In the genomic region with DNA sequence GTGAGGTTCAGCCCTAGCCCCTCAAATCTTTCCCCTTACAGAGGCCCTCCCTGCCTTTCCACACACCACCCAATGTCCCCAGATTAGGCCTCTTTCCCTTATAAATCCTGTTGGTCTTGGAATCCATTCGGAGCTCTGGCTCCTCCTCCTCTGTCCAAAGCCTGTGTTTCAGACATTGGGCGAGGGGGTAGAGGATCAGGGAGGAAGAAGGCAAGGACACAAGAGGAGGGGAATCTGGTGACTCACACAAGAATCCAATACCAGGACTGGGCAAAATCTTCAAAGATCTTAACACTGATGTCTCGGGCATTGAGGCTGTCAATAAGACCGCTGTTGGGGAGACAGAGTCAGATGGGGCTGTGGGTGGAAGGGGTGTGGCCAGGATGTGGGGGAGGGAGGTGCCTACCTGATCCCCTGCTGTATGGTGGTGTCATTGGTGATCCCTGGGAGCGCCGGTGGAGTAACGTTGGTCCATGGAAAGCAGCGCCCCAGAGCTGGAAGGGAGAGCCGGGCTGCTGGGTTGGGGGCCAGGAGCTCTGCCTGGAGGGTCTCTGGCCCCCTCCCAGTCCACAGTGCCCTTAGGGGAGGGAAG, we compare ENCODE assay signal across 1 cellular context.
TF ChIP-seq lines count a peak whose summit lies in the region.

No MANE protein-coding gene starts in this region.

TF ChIP-seq in GM23338, 12 proteins besides CTCF, POLR2A, EP300 and RAD21 (continued from another document):
- TF ChIP-seq, protein P1, sequence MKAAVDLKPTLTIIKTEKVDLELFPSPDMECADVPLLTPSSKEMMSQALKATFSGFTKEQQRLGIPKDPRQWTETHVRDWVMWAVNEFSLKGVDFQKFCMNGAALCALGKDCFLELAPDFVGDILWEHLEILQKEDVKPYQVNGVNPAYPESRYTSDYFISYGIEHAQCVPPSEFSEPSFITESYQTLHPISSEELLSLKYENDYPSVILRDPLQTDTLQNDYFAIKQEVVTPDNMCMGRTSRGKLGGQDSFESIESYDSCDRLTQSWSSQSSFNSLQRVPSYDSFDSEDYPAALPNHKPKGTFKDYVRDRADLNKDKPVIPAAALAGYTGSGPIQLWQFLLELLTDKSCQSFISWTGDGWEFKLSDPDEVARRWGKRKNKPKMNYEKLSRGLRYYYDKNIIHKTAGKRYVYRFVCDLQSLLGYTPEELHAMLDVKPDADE (IDR thresholded peaks at IDR 0.05) = no peak
- no peak for TF ChIP-seq ZNF331 (CRISPR knock-in tag; IDR thresholded peaks at IDR 0.05; ENCODE audit: low read depth)
- no peak for TF ChIP-seq JUNB (IDR thresholded peaks at IDR 0.05; ENCODE audit: unreplicated experiment)
- TF ChIP-seq, protein P2, sequence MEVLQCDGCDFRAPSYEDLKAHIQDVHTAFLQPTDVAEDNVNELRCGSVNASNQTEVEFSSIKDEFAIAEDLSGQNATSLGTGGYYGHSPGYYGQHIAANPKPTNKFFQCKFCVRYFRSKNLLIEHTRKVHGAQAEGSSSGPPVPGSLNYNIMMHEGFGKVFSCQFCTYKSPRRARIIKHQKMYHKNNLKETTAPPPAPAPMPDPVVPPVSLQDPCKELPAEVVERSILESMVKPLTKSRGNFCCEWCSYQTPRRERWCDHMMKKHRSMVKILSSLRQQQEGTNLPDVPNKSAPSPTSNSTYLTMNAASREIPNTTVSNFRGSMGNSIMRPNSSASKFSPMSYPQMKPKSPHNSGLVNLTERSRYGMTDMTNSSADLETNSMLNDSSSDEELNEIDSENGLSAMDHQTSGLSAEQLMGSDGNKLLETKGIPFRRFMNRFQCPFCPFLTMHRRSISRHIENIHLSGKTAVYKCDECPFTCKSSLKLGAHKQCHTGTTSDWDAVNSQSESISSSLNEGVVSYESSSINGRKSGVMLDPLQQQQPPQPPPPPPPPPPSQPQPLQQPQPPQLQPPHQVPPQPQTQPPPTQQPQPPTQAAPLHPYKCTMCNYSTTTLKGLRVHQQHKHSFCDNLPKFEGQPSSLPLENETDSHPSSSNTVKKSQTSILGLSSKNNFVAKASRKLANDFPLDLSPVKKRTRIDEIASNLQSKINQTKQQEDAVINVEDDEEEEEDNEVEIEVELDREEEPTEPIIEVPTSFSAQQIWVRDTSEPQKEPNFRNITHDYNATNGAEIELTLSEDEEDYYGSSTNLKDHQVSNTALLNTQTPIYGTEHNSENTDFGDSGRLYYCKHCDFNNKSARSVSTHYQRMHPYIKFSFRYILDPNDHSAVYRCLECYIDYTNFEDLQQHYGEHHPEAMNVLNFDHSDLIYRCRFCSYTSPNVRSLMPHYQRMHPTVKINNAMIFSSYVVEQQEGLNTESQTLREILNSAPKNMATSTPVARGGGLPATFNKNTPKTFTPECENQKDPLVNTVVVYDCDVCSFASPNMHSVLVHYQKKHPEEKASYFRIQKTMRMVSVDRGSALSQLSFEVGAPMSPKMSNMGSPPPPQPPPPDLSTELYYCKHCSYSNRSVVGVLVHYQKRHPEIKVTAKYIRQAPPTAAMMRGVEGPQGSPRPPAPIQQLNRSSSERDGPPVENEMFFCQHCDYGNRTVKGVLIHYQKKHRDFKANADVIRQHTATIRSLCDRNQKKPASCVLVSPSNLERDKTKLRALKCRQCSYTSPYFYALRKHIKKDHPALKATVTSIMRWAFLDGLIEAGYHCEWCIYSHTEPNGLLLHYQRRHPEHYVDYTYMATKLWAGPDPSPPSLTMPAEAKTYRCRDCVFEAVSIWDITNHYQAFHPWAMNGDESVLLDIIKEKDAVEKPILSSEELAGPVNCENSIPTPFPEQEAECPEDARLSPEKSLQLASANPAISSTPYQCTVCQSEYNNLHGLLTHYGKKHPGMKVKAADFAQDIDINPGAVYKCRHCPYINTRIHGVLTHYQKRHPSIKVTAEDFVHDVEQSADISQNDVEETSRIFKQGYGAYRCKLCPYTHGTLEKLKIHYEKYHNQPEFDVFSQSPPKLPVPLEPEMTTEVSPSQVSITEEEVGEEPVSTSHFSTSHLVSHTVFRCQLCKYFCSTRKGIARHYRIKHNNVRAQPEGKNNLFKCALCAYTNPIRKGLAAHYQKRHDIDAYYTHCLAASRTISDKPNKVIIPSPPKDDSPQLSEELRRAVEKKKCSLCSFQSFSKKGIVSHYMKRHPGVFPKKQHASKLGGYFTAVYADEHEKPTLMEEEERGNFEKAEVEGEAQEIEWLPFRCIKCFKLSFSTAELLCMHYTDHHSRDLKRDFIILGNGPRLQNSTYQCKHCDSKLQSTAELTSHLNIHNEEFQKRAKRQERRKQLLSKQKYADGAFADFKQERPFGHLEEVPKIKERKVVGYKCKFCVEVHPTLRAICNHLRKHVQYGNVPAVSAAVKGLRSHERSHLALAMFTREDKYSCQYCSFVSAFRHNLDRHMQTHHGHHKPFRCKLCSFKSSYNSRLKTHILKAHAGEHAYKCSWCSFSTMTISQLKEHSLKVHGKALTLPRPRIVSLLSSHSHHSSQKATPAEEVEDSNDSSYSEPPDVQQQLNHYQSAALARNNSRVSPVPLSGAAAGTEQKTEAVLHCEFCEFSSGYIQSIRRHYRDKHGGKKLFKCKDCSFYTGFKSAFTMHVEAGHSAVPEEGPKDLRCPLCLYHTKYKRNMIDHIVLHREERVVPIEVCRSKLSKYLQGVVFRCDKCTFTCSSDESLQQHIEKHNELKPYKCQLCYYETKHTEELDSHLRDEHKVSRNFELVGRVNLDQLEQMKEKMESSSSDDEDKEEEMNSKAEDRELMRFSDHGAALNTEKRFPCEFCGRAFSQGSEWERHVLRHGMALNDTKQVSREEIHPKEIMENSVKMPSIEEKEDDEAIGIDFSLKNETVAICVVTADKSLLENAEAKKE (CRISPR knock-in tag; IDR thresholded peaks at IDR 0.05) = no peak
- TF ChIP-seq POLR2AphosphoS5 (IDR thresholded peaks at IDR 0.05; ENCODE audit: low read depth) = no peak
- no peak for TF ChIP-seq NANOG (IDR thresholded peaks at IDR 0.05; ENCODE audit: borderline replicate concordance)
- TF ChIP-seq CREB1 (CRISPR knock-in tag; IDR thresholded peaks at IDR 0.05; ENCODE audit: low read depth) = no peak
- no peak for TF ChIP-seq ZNF114 (CRISPR knock-in tag; IDR thresholded peaks at IDR 0.05)
- no peak for TF ChIP-seq STAT1 (IDR thresholded peaks at IDR 0.05; ENCODE audit: unreplicated experiment)
- no peak for TF ChIP-seq EZH2 (IDR thresholded peaks at IDR 0.05; ENCODE audit: low read depth, unreplicated experiment)
- no peak for TF ChIP-seq EZH2phosphoT487 (IDR thresholded peaks at IDR 0.05; ENCODE audit: unreplicated experiment)
